Comparison of ENCODE assay signal across 29 cellular contexts in genomic region chr5:164132358-164132757, GRCh38.
"Had no signal": no experiment of that assay in that cellular context is flagged by ENCODE, and none has a peak within 500 bp of the region (broad histone marks: within the 10 kb centered on the region; RNA-seq: fewer than 3 reads in every experiment).

No MANE protein-coding gene starts in this region.

- H3K4me1 Mint-ChIP-seq: endodermal cell had no signal

- H3K27ac ChIP-seq: colonic mucosa, coronary artery, dorsolateral prefrontal cortex, epithelial cell of prostate, esophagus muscularis mucosa, esophagus squamous epithelium, foreskin keratinocyte, gastrocnemius medialis, gastroesophageal sphincter, heart left ventricle, heart right ventricle had no signal

- H3K4me3 ChIP-seq: colonic mucosa, coronary artery, dorsolateral prefrontal cortex, esophagus muscularis mucosa, esophagus squamous epithelium, gastrocnemius medialis, gastroesophageal sphincter, heart left ventricle, heart right ventricle had no signal

- DNase-seq: colonic mucosa; cortex of kidney; dermis blood vessel endothelial cell; dorsolateral prefrontal cortex; effector CD4-positive, alpha-beta T cell; effector CD8-positive, alpha-beta T cell; effector memory CD4-positive, alpha-beta T cell; effector memory CD8-positive, alpha-beta T cell; endodermal cell; erythroblast; esophagus squamous epithelium; foreskin fibroblast; foreskin keratinocyte; foreskin melanocyte; gastrocnemius medialis; glutamatergic neuron; head of caudate nucleus; heart left ventricle; heart right ventricle had no signal

- H3K4me3 Mint-ChIP-seq: dendritic cell treated with granulocyte-macrophage colony-stimulating factor and Interleukin-4, amounts not matched to agents 40 ng/mL and 50 ng/mL, for 4 days; effector memory CD8-positive, alpha-beta T cell; endodermal cell had no signal

- H3K36me3 ChIP-seq: colonic mucosa, esophagus muscularis mucosa, esophagus squamous epithelium, gastrocnemius medialis, gastroesophageal sphincter, heart left ventricle, heart right ventricle had no signal

- H3K27me3 ChIP-seq: colonic mucosa, dorsolateral prefrontal cortex, esophagus muscularis mucosa, esophagus squamous epithelium, foreskin keratinocyte, gastrocnemius medialis, gastroesophageal sphincter, heart left ventricle, heart right ventricle had no signal

- H3K9me3 ChIP-seq: colonic mucosa, gastrocnemius medialis had no signal

- H3K4me1 ChIP-seq: colonic mucosa, esophagus muscularis mucosa, esophagus squamous epithelium, foreskin keratinocyte, gastrocnemius medialis, gastroesophageal sphincter, heart left ventricle, heart right ventricle had no signal

- ATAC-seq: effector memory CD8-positive, alpha-beta T cell; esophagus mucosa; foreskin keratinocyte; gastrocnemius medialis; gastroesophageal sphincter; heart left ventricle; heart right ventricle had no signal

- H3K27me3 Mint-ChIP-seq: dendritic cell treated with granulocyte-macrophage colony-stimulating factor and Interleukin-4, amounts not matched to agents 40 ng/mL and 50 ng/mL, for 4 days; effector memory CD8-positive, alpha-beta T cell had no signal

- H3K27ac Mint-ChIP-seq: dendritic cell treated with granulocyte-macrophage colony-stimulating factor and Interleukin-4, amounts not matched to agents 40 ng/mL and 50 ng/mL, for 4 days; effector memory CD8-positive, alpha-beta T cell; endodermal cell had no signal

- FAIRE-seq: colon, endometrium, endothelial cell of umbilical vein, frontal cortex had no signal
